In the genomic region with DNA sequence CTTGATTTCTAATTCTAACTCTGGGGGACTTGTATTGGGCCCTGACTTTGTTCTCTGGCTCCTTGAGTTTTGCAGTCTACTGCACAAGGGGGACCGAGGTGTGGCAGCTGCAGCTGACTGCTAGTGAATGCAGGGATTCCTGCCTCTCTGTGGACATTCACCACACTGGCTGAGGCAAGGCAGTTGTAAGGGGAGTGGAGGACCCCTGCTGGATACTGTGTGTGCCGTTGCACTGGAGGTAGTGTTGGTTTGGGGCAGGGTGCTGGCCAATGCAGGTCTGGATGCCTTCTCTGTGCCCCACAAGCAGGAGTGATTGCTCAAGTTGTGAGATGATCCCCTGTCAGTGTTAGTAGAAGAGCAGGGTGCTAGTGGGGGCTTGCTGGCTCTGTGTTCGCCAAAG, we compare ENCODE assay signal across 28 cellular contexts.
A peak's percentile ranks its signal among the peaks of the same experiment; 100 is the strongest.
DNase-seq lines count a peak whose midpoint lies in the region; ATAC-seq, FAIRE-seq and TF ChIP-seq lines count a peak whose summit lies in the region.
"Had no signal": no experiment of that assay in that cellular context is flagged by ENCODE, and none has a peak within 500 bp of the region (broad histone marks: within the 10 kb centered on the region; RNA-seq: fewer than 3 reads in every experiment).

No MANE protein-coding gene starts in this region.

- H3K23ac ChIP-seq in neuronal stem cell (ENCODE audit: low read depth, low read length, poor library complexity) = peak overlapping the region; percentile 89

- intact Hi-C loops in endothelial cell of umbilical vein (cut with micrococcal nuclease) (no loop called here), esophagus muscularis mucosa (cut with DNase I) (no loop called here)
- intact Hi-C loops in CD4-positive, alpha-beta T cell (cut with DNase I, micrococcal nuclease) = no loop called here
- intact Hi-C loops in naive thymus-derived CD4-positive, alpha-beta T cell (cut with micrococcal nuclease) = no loop called here

- TF ChIP-seq CTCF in endothelial cell of umbilical vein (IDR thresholded peaks at IDR 0.05; ENCODE audit: extremely low read depth in 1 of 2, insufficient read depth in 1 of 2, low read depth in 1 of 2, low read length in 2 of 2) (peak in 1 of 2 donors; percentile 18), esophagus muscularis mucosa (IDR thresholded peaks at IDR 0.05) (no peak)
- TF ChIP-seq CTCF in CD4-positive, alpha-beta T cell (IDR thresholded peaks at IDR 0.05) = no peak

- H2BK15ac ChIP-seq in neuronal stem cell (ENCODE audit: low read length) = no peak overlapping the region

- CTCF ChIA-PET in endothelial cell of umbilical vein (lab: Charles Lee) = interaction anchor here (1.1 kb wide), 1 partner anchor 466 kb away, joined by 8 read pairs; no protein-coding TSS in a partner anchor
- CTCF ChIA-PET in CD4-positive, alpha-beta T cell (lab: Charles Lee) = no interaction called here
- CTCF ChIA-PET in naive thymus-derived CD4-positive, alpha-beta T cell (lab: Charles Lee) = no interaction called here

- peaks cover 3% of the 10 kb centered on the region for H3K9me3 Mint-ChIP-seq in CD4-positive, alpha-beta T cell
- peaks cover 1 to 18% (median 10%) of the 10 kb centered on the region in 11 donors for H3K9me3 Mint-ChIP-seq in naive thymus-derived CD4-positive, alpha-beta T cell

- H3K9ac ChIP-seq in endothelial cell of umbilical vein (replicated peaks; ENCODE audit: extremely low read depth, insufficient read depth, low read length) = no peak overlapping the region
- peak overlapping the region; percentile 30 for H3K9ac ChIP-seq in neuronal stem cell (ENCODE audit: low read depth, low read length, poor library complexity)

- H3K27ac ChIP-seq in endothelial cell of umbilical vein (ENCODE audit: insufficient read depth, low read depth, low read length) (no peak overlapping the region), neuronal stem cell (replicated peaks; ENCODE audit: low read length) (no peak overlapping the region), esophagus muscularis mucosa (replicated peaks in 1 of 4) (no peak overlapping the region)
- no peak overlapping the region for H3K27ac ChIP-seq in CD4-positive, alpha-beta T cell (ENCODE audit: low read depth, low read length)
- H3K27ac ChIP-seq in naive thymus-derived CD4-positive, alpha-beta T cell (ENCODE audit: low read depth, low read length) = no peak overlapping the region
- H3K27ac ChIP-seq: A549, psoas muscle, sigmoid colon, tibial artery, vagina had no signal

- POLR2A ChIA-PET in endothelial cell of umbilical vein (lab: Charles Lee) = no interaction called here
- POLR2A ChIA-PET in CD4-positive, alpha-beta T cell (lab: Charles Lee) = no interaction called here
- POLR2A ChIA-PET in naive thymus-derived CD4-positive, alpha-beta T cell (lab: Charles Lee) = no interaction called here

- H2BK5ac ChIP-seq in neuronal stem cell (ENCODE audit: low read length) = no peak overlapping the region

- H3K9me3 ChIP-seq in endothelial cell of umbilical vein (replicated peaks; ENCODE audit: control insufficient read depth, insufficient read depth, low read length) (no peaks in the 10 kb centered on the region), neuronal stem cell (replicated peaks in 1 of 2; ENCODE audit: control insufficient read depth in 2 of 2, insufficient read depth in 1 of 2, low read depth in 1 of 2, low read length in 2 of 2) (no peaks in the 10 kb centered on the region), esophagus muscularis mucosa (peaks cover 0 to 8% (median 0%) of the 10 kb centered on the region in 4 donors)
- no peaks in the 10 kb centered on the region for H3K9me3 ChIP-seq in CD4-positive, alpha-beta T cell (ENCODE audit: control insufficient read depth, low read length)
- no peaks in the 10 kb centered on the region for H3K9me3 ChIP-seq in naive thymus-derived CD4-positive, alpha-beta T cell (ENCODE audit: control insufficient read depth in 2 of 3, low read length in 3 of 3)
- H3K9me3 ChIP-seq: A549, psoas muscle, sigmoid colon, tibial artery, vagina had no signal

- BruUV-seq in endothelial cell of umbilical vein (replicated peaks; lab: Mats Ljungman, UMichigan) = no TSS peak

- no peak for ATAC-seq in CD4-positive, alpha-beta T cell (ENCODE audit: poor library complexity)
- ATAC-seq in naive thymus-derived CD4-positive, alpha-beta T cell = no peak
- ATAC-seq: A549; activated naive CD4-positive, alpha-beta T cell treated with anti-CD3 and anti-CD28 coated beads, Interleukin-2, amount 50 U/mL, for 72 hours; left ventricle myocardium superior; psoas muscle; T-cell had no signal

- WGBS in neuronal stem cell (ENCODE audit: extremely low coverage in 2 of 2, insufficient read length in 2 of 2, insufficient replicate concordance in 1 of 2), 2 donors = no CpG with 5 or more reads among the region's 3 CpGs
- WGBS in esophagus muscularis mucosa = 92% methylated on average over 2 of the region's 3 CpGs

- H3K27me3 Mint-ChIP-seq in CD4-positive, alpha-beta T cell = no peaks in the 10 kb centered on the region
- H3K27me3 Mint-ChIP-seq in naive thymus-derived CD4-positive, alpha-beta T cell = peaks cover 0 to 12% (median 4%) of the 10 kb centered on the region in 5 donors
- H3K27me3 Mint-ChIP-seq: CD8-positive, alpha-beta memory T cell had no signal

- H3K18ac ChIP-seq in neuronal stem cell (ENCODE audit: low read length) = peak overlapping the region; percentile 80

- peak overlapping the region; percentile 47 for H3K14ac ChIP-seq in neuronal stem cell (ENCODE audit: low read length)

- H3K79me1 ChIP-seq in neuronal stem cell (ENCODE audit: low read depth, low read length) = no peaks in the 10 kb centered on the region

- no peaks in the 10 kb centered on the region for H3K9me1 ChIP-seq in endothelial cell of umbilical vein (replicated peaks; ENCODE audit: control insufficient read depth, extremely low read depth, insufficient read depth, low read length)

- no peaks in the 10 kb centered on the region for H4K20me1 ChIP-seq in endothelial cell of umbilical vein (replicated peaks; ENCODE audit: control insufficient read depth, extremely low read depth, insufficient read depth, low read length)

- no peak for TF ChIP-seq EP300 in esophagus muscularis mucosa (IDR thresholded peaks at IDR 0.05)

- no peaks in the 10 kb centered on the region for H3K4me1 Mint-ChIP-seq in CD4-positive, alpha-beta T cell (ENCODE audit: low read depth)
- H3K4me1 Mint-ChIP-seq in naive thymus-derived CD4-positive, alpha-beta T cell = no peaks in the 10 kb centered on the region
- H3K4me1 Mint-ChIP-seq: CD8-positive, alpha-beta memory T cell; T-cell had no signal

- H2AFZ ChIP-seq in endothelial cell of umbilical vein (ENCODE audit: low read depth, low read length) = no peak overlapping the region
- H2AFZ ChIP-seq in neuronal stem cell (ENCODE audit: low read length) = no peak overlapping the region

- H3K36me3 Mint-ChIP-seq in CD4-positive, alpha-beta T cell (ENCODE audit: low read depth) = no peaks in the 10 kb centered on the region
- no peaks in the 10 kb centered on the region for H3K36me3 Mint-ChIP-seq in naive thymus-derived CD4-positive, alpha-beta T cell
- H3K36me3 Mint-ChIP-seq: CD8-positive, alpha-beta memory T cell; T-cell had no signal

- H4K91ac ChIP-seq in neuronal stem cell (ENCODE audit: low read depth, low read length, poor library complexity) = no peak overlapping the region

- no peak for FAIRE-seq in endothelial cell of umbilical vein (lab: Jason Lieb, UNC)
- FAIRE-seq: A549, G401.6, keratinocyte had no signal

- H2BK120ac ChIP-seq in neuronal stem cell (ENCODE audit: low read depth, low read length) = no peak overlapping the region

- H3K27ac Mint-ChIP-seq in CD4-positive, alpha-beta T cell = no peak overlapping the region
- H3K27ac Mint-ChIP-seq in naive thymus-derived CD4-positive, alpha-beta T cell = no peak overlapping the region
- H3K27ac Mint-ChIP-seq: activated naive CD4-positive, alpha-beta T cell treated with anti-CD3 and anti-CD28 coated beads, Interleukin-2, amount 50 U/mL, for 72 hours; CD8-positive, alpha-beta memory T cell; HFFc6; T-cell had no signal

- H2BK12ac ChIP-seq in neuronal stem cell (ENCODE audit: low read length) = no peak overlapping the region

- H4K8ac ChIP-seq in neuronal stem cell (ENCODE audit: low read depth, low read length) = no peak overlapping the region

- H3K79me2 ChIP-seq in endothelial cell of umbilical vein (ENCODE audit: control insufficient read depth, insufficient read depth, low read length) = no peaks in the 10 kb centered on the region

- H3K36me3 ChIP-seq in endothelial cell of umbilical vein (ENCODE audit: control insufficient read depth in 2 of 2, extremely low read depth in 1 of 2, insufficient read depth in 2 of 2, low read length in 2 of 2) = no peaks in the 10 kb centered on the region
- no peaks in the 10 kb centered on the region for H3K36me3 ChIP-seq in neuronal stem cell (replicated peaks in 1 of 2; ENCODE audit: control insufficient read depth in 2 of 2, insufficient read depth in 2 of 2, low read length in 2 of 2)
- no peaks in the 10 kb centered on the region for H3K36me3 ChIP-seq in esophagus muscularis mucosa
- H3K36me3 ChIP-seq in naive thymus-derived CD4-positive, alpha-beta T cell (ENCODE audit: control insufficient read depth in 2 of 3, insufficient read depth in 3 of 3, low read length in 3 of 3) = no peaks in the 10 kb centered on the region
- H3K36me3 ChIP-seq: sigmoid colon, tibial artery, vagina had no signal

- peak; percentile 59 for DNase-seq in NCI-H82 (lab: John Stamatoyannopoulos, UW)
- DNase-seq in NCI-H82 treated with DMSO at 0.1 percent for 48 hours (lab: John Stamatoyannopoulos, UW; ENCODE audit: unreplicated experiment) = no peak
- peak; percentile 1 for DNase-seq in OCI-M1 (lab: John Stamatoyannopoulos, UW)
- DNase-seq in endothelial cell of umbilical vein (ENCODE audit: low read depth, low spot score) = peak; percentile 6
- DNase-seq in neuronal stem cell (ENCODE audit: low spot score) = no peak
- no peak for DNase-seq in esophagus muscularis mucosa (ENCODE audit: extremely low spot score)
- no peak for DNase-seq in CD4-positive, alpha-beta T cell
- DNase-seq in naive thymus-derived CD4-positive, alpha-beta T cell = no peak
- DNase-seq: activated CD4-positive, alpha-beta T cell treated with anti-CD3 and anti-CD28 coated beads, Interleukin-2, amount 50 U/mL, for 1 hour; activated CD4-positive, CD25-positive, alpha-beta regulatory T cell; activated effector memory CD4-positive, alpha-beta T cell treated with Interleukin-2 at 50 U/mL for 16 hours; activated T-cell treated with anti-CD3 and anti-CD28 coated beads, Interleukin-2, amount 50 U/mL, for 1 hour; amygdala; CD8-positive, alpha-beta memory T cell; HFFc6; hippocampal formation; left ventricle myocardium superior; NCI-H146; psoas muscle; sigmoid colon; stimulated activated CD4-positive, alpha-beta T cell treated with anti-CD3 and anti-CD28 coated beads, Interleukin-4, amount 100 ng/mL, for 24 hours; T-cell; tibial artery had no signal

- TF ChIP-seq POLR2A in endothelial cell of umbilical vein (IDR thresholded peaks at IDR 0.05; ENCODE audit: low read depth, low read length) (no peak), esophagus muscularis mucosa (IDR thresholded peaks at IDR 0.05; ENCODE audit: low read depth) (no peak)

- H3K4me3 ChIP-seq in endothelial cell of umbilical vein (replicated peaks in 1 of 3; ENCODE audit: insufficient read depth in 1 of 3, low read depth in 1 of 3, low read length in 3 of 3) (no peak overlapping the region), neuronal stem cell (ENCODE audit: low read length in 2 of 2) (no peak overlapping the region), esophagus muscularis mucosa (no peak overlapping the region)
- no peak overlapping the region for H3K4me3 ChIP-seq in naive thymus-derived CD4-positive, alpha-beta T cell (ENCODE audit: low read length)
- H3K4me3 ChIP-seq: A549, psoas muscle, sigmoid colon, tibial artery, vagina had no signal

- H3K4me1 ChIP-seq in endothelial cell of umbilical vein (ENCODE audit: control insufficient read depth, extremely low read depth, insufficient read depth, low read length) (no peaks in the 10 kb centered on the region), neuronal stem cell (ENCODE audit: control insufficient read depth in 2 of 2, insufficient read depth in 1 of 2, low read depth in 1 of 2, low read length in 2 of 2) (no peaks in the 10 kb centered on the region), esophagus muscularis mucosa (no peaks in the 10 kb centered on the region)
- H3K4me1 ChIP-seq in naive thymus-derived CD4-positive, alpha-beta T cell (ENCODE audit: control insufficient read depth in 2 of 2, insufficient read depth in 2 of 2, low read length in 2 of 2) = no peaks in the 10 kb centered on the region
- H3K4me1 ChIP-seq: A549, psoas muscle, sigmoid colon, tibial artery, vagina had no signal

- no peak overlapping the region for H3K4ac ChIP-seq in neuronal stem cell (ENCODE audit: low read length)

- dilution Hi-C loops in endothelial cell of umbilical vein (cut with MboI; ENCODE audit: extremely low pct_ligation_motif_present, low sequenced_read_pairs) = no loop called here

- H3K27me3 ChIP-seq in endothelial cell of umbilical vein (ENCODE audit: control insufficient read depth in 2 of 2, insufficient read depth in 2 of 2, low read length in 2 of 2) (no peaks in the 10 kb centered on the region), neuronal stem cell (ENCODE audit: control insufficient read depth in 3 of 3, insufficient read depth in 3 of 3, low read depth in 1 of 3, low read length in 3 of 3) (no peaks in the 10 kb centered on the region), esophagus muscularis mucosa (no peaks in the 10 kb centered on the region)
- no peaks in the 10 kb centered on the region for H3K27me3 ChIP-seq in CD4-positive, alpha-beta T cell (ENCODE audit: control insufficient read depth, insufficient read depth, low read length)
- H3K27me3 ChIP-seq in naive thymus-derived CD4-positive, alpha-beta T cell (ENCODE audit: control insufficient read depth in 2 of 2, insufficient read depth in 2 of 2, low read length in 2 of 2) = no peaks in the 10 kb centered on the region
- H3K27me3 ChIP-seq: sigmoid colon, tibial artery, vagina had no signal

- H3K4me3 Mint-ChIP-seq in CD4-positive, alpha-beta T cell = no peak overlapping the region
- no peak overlapping the region for H3K4me3 Mint-ChIP-seq in naive thymus-derived CD4-positive, alpha-beta T cell
- H3K4me3 Mint-ChIP-seq: CD8-positive, alpha-beta memory T cell; HFFc6; T-cell had no signal

- no peak overlapping the region for H2AK5ac ChIP-seq in neuronal stem cell (ENCODE audit: low read depth, low read length)

- H3K4me2 ChIP-seq in endothelial cell of umbilical vein (ENCODE audit: insufficient read depth, low read length) (no peak overlapping the region), neuronal stem cell (ENCODE audit: insufficient read depth, low read length, poor library complexity, severe bottlenecking) (no peak overlapping the region)
- H3K4me2 ChIP-seq: A549 had no signal

Comparison
In these comparisons a context has a peak if more than half of its experiments do, and no peak if none do; other contexts are left out.
1. DNase-seq: peak in NCI-H82 (single experiment), OCI-M1 (single experiment) and endothelial cell of umbilical vein (single experiment); none in NCI-H82 treated with DMSO at 0.1 percent for 48 hours (single experiment), neuronal stem cell (single experiment), esophagus muscularis mucosa (single experiment), CD4-positive, alpha-beta T cell (0 of 10) and naive thymus-derived CD4-positive, alpha-beta T cell (0 of 9).